Comparison of ENCODE assay signal across 34 cellular contexts in the genomic region with DNA sequence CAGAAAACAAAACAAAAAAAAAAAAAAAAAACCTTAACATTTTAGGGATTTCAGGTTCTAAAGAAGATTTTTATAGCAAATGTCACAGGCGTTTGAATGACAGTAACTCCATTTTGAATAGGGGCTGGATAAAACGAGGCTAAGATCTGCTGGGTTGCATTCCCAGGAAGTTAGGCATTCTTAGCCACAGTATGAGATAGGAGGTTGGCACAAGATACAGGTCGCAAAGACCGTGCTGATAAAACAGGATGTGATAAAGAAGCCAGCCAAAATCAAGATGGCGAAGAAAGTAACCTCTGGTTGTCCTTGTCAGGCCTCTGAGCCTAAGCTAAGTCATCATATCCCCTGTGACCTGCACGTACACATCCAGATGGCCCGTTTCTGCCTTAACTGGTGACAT.
"Had no signal": no experiment of that assay in that cellular context is flagged by ENCODE, and none has a peak within 500 bp of the region (broad histone marks: within the 10 kb centered on the region; RNA-seq: fewer than 3 reads in every experiment).

No MANE protein-coding gene starts in this region.

- DNase-seq: activated CD4-positive, alpha-beta memory T cell treated with anti-CD3 and anti-CD28 coated beads for 36 hours; activated CD4-positive, alpha-beta T cell treated with anti-CD3 and anti-CD28 coated beads for 36 hours; activated CD4-positive, alpha-beta T cell treated with anti-CD3 and anti-CD28 coated beads, Interleukin-2, amount 10 ng/mL, durations not matched to agents 24 days and 14 days; activated CD4-positive, CD25-positive, alpha-beta regulatory T cell; activated CD4-positive, CD25-positive, alpha-beta regulatory T cell treated with anti-CD3 and anti-CD28 coated beads, Interleukin-2, amount 50 U/mL, for 72 hours; activated CD8-positive, alpha-beta memory T cell treated with anti-CD3 and anti-CD28 coated beads, Interleukin-2, amount 10 ng/mL, durations not matched to agents 7 days and 5 days; activated CD8-positive, alpha-beta memory T cell treated with anti-CD3 and anti-CD28 coated beads, Interleukin-2, amount 50 U/mL, for 4 hours; activated CD8-positive, alpha-beta T cell treated with anti-CD3 and anti-CD28 coated beads, Interleukin-2, amount 10 ng/mL, durations not matched to agents 7 days and 5 days; activated gamma-delta T cell; activated naive CD4-positive, alpha-beta T cell; activated naive CD4-positive, alpha-beta T cell treated with anti-CD3 and anti-CD28 coated beads, Interleukin-2, amount 10 ng/mL, durations not matched to agents 7 days and 5 days; activated naive CD8-positive, alpha-beta T cell treated with anti-CD3 and anti-CD28 coated beads, Interleukin-2, amount 10 ng/mL, durations not matched to agents 7 days and 5 days; activated T-cell treated with anti-CD3 and anti-CD28 coated beads, Interleukin-2, amount 50 U/mL, for 1 hour; activated T-cell treated with anti-CD3 and anti-CD28 coated beads, Interleukin-2, amount 50 U/mL, for 48 hours; central memory CD4-positive, alpha-beta T cell; cerebellar nuclear complex; colonic mucosa; effector CD8-positive, alpha-beta T cell; foreskin fibroblast; head of caudate nucleus; T-helper 1 cell; T-helper 17 cell; T1000; WERI-Rb-1 had no signal

- FAIRE-seq: frontal cortex had no signal

- H3K27ac ChIP-seq: ascending aorta, breast epithelium, cardiac muscle cell, colonic mucosa, WERI-Rb-1 had no signal

- H3K27ac Mint-ChIP-seq: activated CD4-positive, alpha-beta memory T cell treated with anti-CD3 and anti-CD28 coated beads for 36 hours; activated CD4-positive, alpha-beta T cell treated with anti-CD3 and anti-CD28 coated beads for 36 hours; activated CD4-positive, alpha-beta T cell treated with anti-CD3 and anti-CD28 coated beads, Interleukin-2, amount 10 ng/mL, durations not matched to agents 24 days and 14 days; activated CD8-positive, alpha-beta memory T cell treated with anti-CD3 and anti-CD28 coated beads, Interleukin-2, amount 10 ng/mL, durations not matched to agents 7 days and 5 days; activated CD8-positive, alpha-beta T cell treated with anti-CD3 and anti-CD28 coated beads, Interleukin-2, amount 10 ng/mL, durations not matched to agents 7 days and 5 days; activated naive CD4-positive, alpha-beta T cell treated with anti-CD3 and anti-CD28 coated beads, Interleukin-2, amount 10 ng/mL, durations not matched to agents 7 days and 5 days; activated naive CD4-positive, alpha-beta T cell treated with anti-CD3 and anti-CD28 coated beads, Interleukin-2, amount 50 U/mL, for 72 hours; activated naive CD8-positive, alpha-beta T cell treated with anti-CD3 and anti-CD28 coated beads, Interleukin-2, amount 10 ng/mL, durations not matched to agents 7 days and 5 days; activated T-helper 1 cell treated with anti-CD3 and anti-CD28 coated beads, Interleukin-12 subunit alpha, Interleukin-12 subunit beta, Interleukin-2, Interleukin-4 antibody, amounts not matched to agents 30 ng/mL and 10 ng/mL and 1 ng/mL, durations not matched to agents 14 hours and 24 hours and 36 hours; activated T-helper 2 cell treated with anti-CD3 and anti-CD28 coated beads, Interferon-gamma antibody, Interleukin-2, Interleukin-4, amounts not matched to agents 10 μg/mL and 5 μg/mL and 100 μg/mL, durations not matched to agents 14 hours and 24 hours and 36 hours; brain; T-helper 17 cell; T-helper 2 cell treated with Interferon-gamma antibody and Interleukin-4, amounts not matched to agents 5 μg/mL and 100 μg/mL, for 36 hours had no signal

- H3K9me3 ChIP-seq: ascending aorta, breast epithelium, colonic mucosa had no signal

- ATAC-seq: activated CD4-positive, alpha-beta T cell treated with anti-CD3 and anti-CD28 coated beads for 36 hours; activated CD8-positive, alpha-beta memory T cell treated with anti-CD3 and anti-CD28 coated beads, Interleukin-2, amount 10 ng/mL, durations not matched to agents 7 days and 5 days; activated CD8-positive, alpha-beta T cell treated with anti-CD3 and anti-CD28 coated beads, Interleukin-2, amount 10 ng/mL, durations not matched to agents 7 days and 5 days; activated naive CD4-positive, alpha-beta T cell treated with anti-CD3 and anti-CD28 coated beads, Interleukin-2, amount 50 U/mL, for 72 hours; esophagus mucosa; T-helper 17 cell had no signal

- H3K9me3 Mint-ChIP-seq: brain had no signal

- H3K4me1 Mint-ChIP-seq: activated CD4-positive, alpha-beta T cell treated with anti-CD3 and anti-CD28 coated beads for 36 hours; activated CD4-positive, alpha-beta T cell treated with anti-CD3 and anti-CD28 coated beads, Interleukin-2, amount 10 ng/mL, durations not matched to agents 24 days and 14 days; activated CD8-positive, alpha-beta memory T cell treated with anti-CD3 and anti-CD28 coated beads, Interleukin-2, amount 10 ng/mL, durations not matched to agents 7 days and 5 days; activated naive CD4-positive, alpha-beta T cell treated with anti-CD3 and anti-CD28 coated beads, Interleukin-2, amount 10 ng/mL, durations not matched to agents 7 days and 5 days; activated naive CD8-positive, alpha-beta T cell treated with anti-CD3 and anti-CD28 coated beads, Interleukin-2, amount 10 ng/mL, durations not matched to agents 7 days and 5 days; brain; T-helper 17 cell had no signal

- H3K27me3 ChIP-seq: ascending aorta, breast epithelium, cardiac muscle cell, colonic mucosa had no signal

- H3K4me1 ChIP-seq: ascending aorta, breast epithelium, colonic mucosa had no signal

- H3K4me3 Mint-ChIP-seq: activated CD4-positive, alpha-beta memory T cell treated with anti-CD3 and anti-CD28 coated beads for 36 hours; activated CD4-positive, alpha-beta T cell treated with anti-CD3 and anti-CD28 coated beads for 36 hours; activated CD4-positive, alpha-beta T cell treated with anti-CD3 and anti-CD28 coated beads, Interleukin-2, amount 10 ng/mL, durations not matched to agents 24 days and 14 days; activated CD8-positive, alpha-beta memory T cell treated with anti-CD3 and anti-CD28 coated beads, Interleukin-2, amount 10 ng/mL, durations not matched to agents 7 days and 5 days; activated CD8-positive, alpha-beta T cell treated with anti-CD3 and anti-CD28 coated beads, Interleukin-2, amount 10 ng/mL, durations not matched to agents 7 days and 5 days; activated naive CD4-positive, alpha-beta T cell treated with anti-CD3 and anti-CD28 coated beads, Interleukin-2, amount 10 ng/mL, durations not matched to agents 7 days and 5 days; activated naive CD8-positive, alpha-beta T cell treated with anti-CD3 and anti-CD28 coated beads, Interleukin-2, amount 10 ng/mL, durations not matched to agents 7 days and 5 days; activated T-helper 1 cell treated with anti-CD3 and anti-CD28 coated beads, Interleukin-12 subunit alpha, Interleukin-12 subunit beta, Interleukin-2, Interleukin-4 antibody, amounts not matched to agents 30 ng/mL and 10 ng/mL and 1 ng/mL, durations not matched to agents 14 hours and 24 hours and 36 hours; brain; T-helper 17 cell; T-helper 2 cell treated with Interferon-gamma antibody and Interleukin-4, amounts not matched to agents 5 μg/mL and 100 μg/mL, for 36 hours had no signal

- H3K4me3 ChIP-seq: ascending aorta, breast epithelium, cardiac muscle cell, colonic mucosa had no signal

- H3K27me3 Mint-ChIP-seq: activated CD4-positive, alpha-beta memory T cell treated with anti-CD3 and anti-CD28 coated beads for 36 hours; activated CD4-positive, alpha-beta T cell treated with anti-CD3 and anti-CD28 coated beads for 36 hours; activated CD4-positive, alpha-beta T cell treated with anti-CD3 and anti-CD28 coated beads, Interleukin-2, amount 10 ng/mL, durations not matched to agents 24 days and 14 days; activated CD8-positive, alpha-beta memory T cell treated with anti-CD3 and anti-CD28 coated beads, Interleukin-2, amount 10 ng/mL, durations not matched to agents 7 days and 5 days; activated naive CD4-positive, alpha-beta T cell treated with anti-CD3 and anti-CD28 coated beads, Interleukin-2, amount 10 ng/mL, durations not matched to agents 7 days and 5 days; activated naive CD8-positive, alpha-beta T cell treated with anti-CD3 and anti-CD28 coated beads, Interleukin-2, amount 10 ng/mL, durations not matched to agents 7 days and 5 days; T-helper 17 cell had no signal

- H3K36me3 ChIP-seq: ascending aorta, breast epithelium, cardiac muscle cell, colonic mucosa, WERI-Rb-1 had no signal

- H3K36me3 Mint-ChIP-seq: activated CD4-positive, alpha-beta memory T cell treated with anti-CD3 and anti-CD28 coated beads for 36 hours; activated CD8-positive, alpha-beta memory T cell treated with anti-CD3 and anti-CD28 coated beads, Interleukin-2, amount 10 ng/mL, durations not matched to agents 7 days and 5 days; activated naive CD4-positive, alpha-beta T cell treated with anti-CD3 and anti-CD28 coated beads, Interleukin-2, amount 10 ng/mL, durations not matched to agents 7 days and 5 days; activated naive CD8-positive, alpha-beta T cell treated with anti-CD3 and anti-CD28 coated beads, Interleukin-2, amount 10 ng/mL, durations not matched to agents 7 days and 5 days; brain had no signal
